11 cellular contexts compared by ENCODE assay signal in genomic region chr15:77028451-77029165, GRCh38. TPM values are rescaled to one million over a fixed set of nuclear protein-coding genes. Genes with fewer than 3 reads are reported as not detected.
DNase-seq lines count a peak whose midpoint lies in the region; ATAC-seq, FAIRE-seq and TF ChIP-seq lines count a peak whose summit lies in the region.
"Had no signal": no experiment of that assay in that cellular context is flagged by ENCODE, and none has a peak within 500 bp of the region (broad histone marks: within the 10 kb centered on the region; RNA-seq: fewer than 3 reads in every experiment).

No MANE protein-coding gene starts in this region.

- 61 to 69% methylated on average over 22 of the region's 22 CpGs for WGBS in aorta, 2 donors

- H3K27me3 Mint-ChIP-seq in activated T-helper 2 cell treated with anti-CD3 and anti-CD28 coated beads, Interferon-gamma antibody, Interleukin-2, Interleukin-4, amounts not matched to agents 10 μg/mL and 5 μg/mL and 100 μg/mL, durations not matched to agents 14 hours and 24 hours and 36 hours (ENCODE audit: low read depth), result no peaks in the 10 kb centered on the region
- H3K27me3 Mint-ChIP-seq: CD4-positive, CD25-positive, alpha-beta regulatory T cell had no signal

- TF ChIP-seq CTCF in endothelial cell of umbilical vein (IDR thresholded peaks at IDR 0.05; ENCODE audit: extremely low read depth in 1 of 2, insufficient read depth in 1 of 2, low read depth in 1 of 2, low read length in 2 of 2), result no peak

- H3K4me1 ChIP-seq in endothelial cell of umbilical vein (ENCODE audit: control insufficient read depth, extremely low read depth, insufficient read depth, low read length) (peaks cover 3% of the 10 kb centered on the region), mucosa of stomach (ENCODE audit: control insufficient read depth, insufficient read depth, low read length) (peaks cover 30% of the 10 kb centered on the region), aorta (ENCODE audit: control insufficient read depth in 1 of 2, insufficient read depth in 2 of 2, low read length in 2 of 2) (no peaks in the 10 kb centered on the region)

- H3K27ac Mint-ChIP-seq in activated T-helper 2 cell treated with anti-CD3 and anti-CD28 coated beads, Interferon-gamma antibody, Interleukin-2, Interleukin-4, amounts not matched to agents 10 μg/mL and 5 μg/mL and 100 μg/mL, durations not matched to agents 14 hours and 24 hours and 36 hours, result no peak overlapping the region

- intact Hi-C loops in endothelial cell of umbilical vein (cut with micrococcal nuclease) (no loop called here), aorta (cut with DNase I) (loop anchor here in 1 of 2 donors (5.0 kb wide), 1 partner anchor 514 kb away; no protein-coding TSS in a partner anchor)
- intact Hi-C loops in activated T-helper 2 cell treated with anti-CD3 and anti-CD28 coated beads, Interferon-gamma antibody, Interleukin-2, Interleukin-4, amounts not matched to agents 10 μg/mL and 5 μg/mL and 100 μg/mL, durations not matched to agents 14 hours and 24 hours and 36 hours (cut with micrococcal nuclease), result loop anchor here (10.0 kb wide), 1 partner anchor 124 kb away; the partner anchor contains the start of gene SCAPER

- H3K27me3 ChIP-seq in endothelial cell of umbilical vein (ENCODE audit: control insufficient read depth in 2 of 2, insufficient read depth in 2 of 2, low read length in 2 of 2) (no peaks in the 10 kb centered on the region), mucosa of stomach (ENCODE audit: control insufficient read depth, insufficient read depth, low read length) (peaks cover 29% of the 10 kb centered on the region), aorta (ENCODE audit: control insufficient read depth in 1 of 2, insufficient read depth in 2 of 2, low read length in 1 of 2) (no peaks in the 10 kb centered on the region)

- H3K4me1 Mint-ChIP-seq in activated T-helper 2 cell treated with anti-CD3 and anti-CD28 coated beads, Interferon-gamma antibody, Interleukin-2, Interleukin-4, amounts not matched to agents 10 μg/mL and 5 μg/mL and 100 μg/mL, durations not matched to agents 14 hours and 24 hours and 36 hours (ENCODE audit: low read depth), result peaks cover 10% of the 10 kb centered on the region

- H3K9me3 ChIP-seq in endothelial cell of umbilical vein (replicated peaks; ENCODE audit: control insufficient read depth, insufficient read depth, low read length) (no peaks in the 10 kb centered on the region), mucosa of stomach (ENCODE audit: control insufficient read depth, low read length) (no peaks in the 10 kb centered on the region), aorta (ENCODE audit: control insufficient read depth, low read length) (no peaks in the 10 kb centered on the region)

- ATAC-seq in aorta (ENCODE audit: low FRiP score), result no peak
- no peak for ATAC-seq in HG03457 (IDR thresholded peaks at IDR 0.05; ENCODE audit: unreplicated experiment)

- DNase-seq in stimulated activated CD4-positive, alpha-beta T cell treated with anti-CD3 and anti-CD28 coated beads, Interleukin-1b, Interleukin-23, amount 100 ng/mL, for 48 hours, result peak; percentile 0
- no peak for DNase-seq in stimulated activated CD4-positive, alpha-beta T cell treated with anti-CD3 and anti-CD28 coated beads, Interleukin-4, amount 100 ng/mL, for 24 hours
- no peak for DNase-seq in endothelial cell of umbilical vein (ENCODE audit: low read depth, low spot score)
- peak; percentile 41 to 59 for DNase-seq in aorta
- no peak for DNase-seq in activated T-helper 2 cell treated with anti-CD3 and anti-CD28 coated beads, Interferon-gamma antibody, Interleukin-2, Interleukin-4, amounts not matched to agents 10 μg/mL and 5 μg/mL and 100 μg/mL, durations not matched to agents 14 hours and 24 hours and 36 hours (ENCODE audit: low spot score)
- no peak for DNase-seq in NCI-H510A treated with DMSO at 0.1 percent for 48 hours (lab: John Stamatoyannopoulos, UW)
- DNase-seq: effector memory CD4-positive, alpha-beta T cell; NCI-H2029 treated with DMSO at 0.1 percent for 48 hours had no signal

- no peaks in the 10 kb centered on the region for H4K20me1 ChIP-seq in endothelial cell of umbilical vein (replicated peaks; ENCODE audit: control insufficient read depth, extremely low read depth, insufficient read depth, low read length)

- POLR2A ChIA-PET in endothelial cell of umbilical vein (lab: Charles Lee), result no interaction called here

- H3K9ac ChIP-seq in endothelial cell of umbilical vein (replicated peaks; ENCODE audit: extremely low read depth, insufficient read depth, low read length), result no peak overlapping the region
- H3K9ac ChIP-seq in mucosa of stomach (ENCODE audit: low read length), result peak overlapping the region; percentile 28

- dilution Hi-C loops in endothelial cell of umbilical vein (cut with MboI; ENCODE audit: extremely low pct_ligation_motif_present, low sequenced_read_pairs), result no loop called here

- BruUV-seq in endothelial cell of umbilical vein (replicated peaks; lab: Mats Ljungman, UMichigan), result no TSS peak

- peak overlapping the region in 2 of 3 experiments; percentile 23 to 30 for H3K4me3 ChIP-seq in endothelial cell of umbilical vein (replicated peaks in 1 of 3; ENCODE audit: insufficient read depth in 1 of 3, low read depth in 1 of 3, low read length in 3 of 3)
- no peak overlapping the region for H3K4me3 ChIP-seq in mucosa of stomach (ENCODE audit: low read length)
- no peak overlapping the region for H3K4me3 ChIP-seq in aorta (ENCODE audit: low read length in 2 of 2)

- no peak overlapping the region for H3K27ac ChIP-seq in endothelial cell of umbilical vein (ENCODE audit: insufficient read depth, low read depth, low read length)
- no peak overlapping the region for H3K27ac ChIP-seq in aorta (ENCODE audit: low read depth in 1 of 2, low read length in 2 of 2)

- FAIRE-seq in endothelial cell of umbilical vein (lab: Jason Lieb, UNC), result no peak

- no peaks in the 10 kb centered on the region for H3K9me3 Mint-ChIP-seq in activated T-helper 2 cell treated with anti-CD3 and anti-CD28 coated beads, Interferon-gamma antibody, Interleukin-2, Interleukin-4, amounts not matched to agents 10 μg/mL and 5 μg/mL and 100 μg/mL, durations not matched to agents 14 hours and 24 hours and 36 hours

- no peak for TF ChIP-seq POLR2A in endothelial cell of umbilical vein (IDR thresholded peaks at IDR 0.05; ENCODE audit: low read depth, low read length)

- H3K9me1 ChIP-seq in endothelial cell of umbilical vein (replicated peaks; ENCODE audit: control insufficient read depth, extremely low read depth, insufficient read depth, low read length), result no peaks in the 10 kb centered on the region

- H3K79me2 ChIP-seq in endothelial cell of umbilical vein (ENCODE audit: control insufficient read depth, insufficient read depth, low read length), result no peaks in the 10 kb centered on the region

- H2AFZ ChIP-seq in endothelial cell of umbilical vein (ENCODE audit: low read depth, low read length), result peak overlapping the region; percentile 87

- H3K36me3 Mint-ChIP-seq in activated T-helper 2 cell treated with anti-CD3 and anti-CD28 coated beads, Interferon-gamma antibody, Interleukin-2, Interleukin-4, amounts not matched to agents 10 μg/mL and 5 μg/mL and 100 μg/mL, durations not matched to agents 14 hours and 24 hours and 36 hours (ENCODE audit: low read depth), result peaks cover 61% of the 10 kb centered on the region
- H3K36me3 Mint-ChIP-seq: CD4-positive, CD25-positive, alpha-beta regulatory T cell had no signal

- H3K36me3 ChIP-seq in endothelial cell of umbilical vein (ENCODE audit: control insufficient read depth in 2 of 2, extremely low read depth in 1 of 2, insufficient read depth in 2 of 2, low read length in 2 of 2), result no peaks in the 10 kb centered on the region
- no peaks in the 10 kb centered on the region for H3K36me3 ChIP-seq in mucosa of stomach (ENCODE audit: control insufficient read depth, insufficient read depth, low read length)
- no peaks in the 10 kb centered on the region for H3K36me3 ChIP-seq in aorta (ENCODE audit: control insufficient read depth in 1 of 2, insufficient read depth in 2 of 2, low read length in 1 of 2)

- peak overlapping the region; percentile 43 for H3K4me2 ChIP-seq in endothelial cell of umbilical vein (ENCODE audit: insufficient read depth, low read length)

- no peak overlapping the region for H3K4me3 Mint-ChIP-seq in activated T-helper 2 cell treated with anti-CD3 and anti-CD28 coated beads, Interferon-gamma antibody, Interleukin-2, Interleukin-4, amounts not matched to agents 10 μg/mL and 5 μg/mL and 100 μg/mL, durations not matched to agents 14 hours and 24 hours and 36 hours (ENCODE audit: low read depth)
- H3K4me3 Mint-ChIP-seq: CD4-positive, CD25-positive, alpha-beta regulatory T cell had no signal

- CTCF ChIA-PET in endothelial cell of umbilical vein (lab: Charles Lee), result interaction anchor here (1.5 kb wide), 2 partner anchors 55 to 515 kb away, joined by 5 read pairs; no protein-coding TSS in a partner anchor

RNA-seq across cellular contexts. Expression of gene PSTPIP1, which starts 33.7 kb away (rescaled TPM):
- total RNA-seq in endothelial cell of umbilical vein (not detected in 2 replicates), aorta (10 to 100 TPM; 14.1 to 42.9 TPM)
- polyA plus RNA-seq in endothelial cell of umbilical vein (not detected in 2 replicates), aorta (10 to 100 TPM; 16.5 to 30.4 TPM)
- polyA plus RNA-seq in endothelial cell of umbilical vein (2011; cell fraction: cytosol; rRNA removed), result not detected in 2 replicates
- polyA plus RNA-seq in endothelial cell of umbilical vein (2011; cell fraction: nucleus; rRNA removed), result 0.11 TPM in 1 of 2 replicates, not detected in the other
- not detected in 2 replicates for polyA plus RNA-seq in endothelial cell of umbilical vein (2012)
- polyA minus RNA-seq in endothelial cell of umbilical vein, result not detected in 2 replicates
- polyA minus RNA-seq in endothelial cell of umbilical vein (2011; cell fraction: cytosol; rRNA and poly(A)+ RNA removed), result not detected
- polyA minus RNA-seq in endothelial cell of umbilical vein (2011; cell fraction: nucleus; rRNA and poly(A)+ RNA removed), result not detected in 2 replicates
- total RNA-seq in activated T-helper 2 cell treated with anti-CD3 and anti-CD28 coated beads, Interferon-gamma antibody, Interleukin-2, Interleukin-4, amounts not matched to agents 10 μg/mL and 5 μg/mL and 100 μg/mL, durations not matched to agents 14 hours and 24 hours and 36 hours, result 167 and 169 TPM in 2 replicates

RNA-seq across cellular contexts. Expression of gene TSPAN3, which starts 42.3 kb away (rescaled TPM):
- total RNA-seq in endothelial cell of umbilical vein (202 and 215 TPM in 2 replicates), aorta (100 to 1,000 TPM; 106 to 121 TPM)
- polyA plus RNA-seq in endothelial cell of umbilical vein (540 and 606 TPM in 2 replicates), aorta (100 to 1,000 TPM; 107 to 123 TPM)
- 355 and 426 TPM in 2 replicates for polyA plus RNA-seq in endothelial cell of umbilical vein (2011; cell fraction: cytosol; rRNA removed)
- polyA plus RNA-seq in endothelial cell of umbilical vein (2011; cell fraction: nucleus; rRNA removed), result 183 and 205 TPM in 2 replicates
- polyA plus RNA-seq in endothelial cell of umbilical vein (2012), result 245 and 300 TPM in 2 replicates
- 517 and 589 TPM in 2 replicates for polyA minus RNA-seq in endothelial cell of umbilical vein
- 73.8 TPM for polyA minus RNA-seq in endothelial cell of umbilical vein (2011; cell fraction: cytosol; rRNA and poly(A)+ RNA removed)
- polyA minus RNA-seq in endothelial cell of umbilical vein (2011; cell fraction: nucleus; rRNA and poly(A)+ RNA removed), result 67.3 and 107 TPM in 2 replicates
- total RNA-seq in activated T-helper 2 cell treated with anti-CD3 and anti-CD28 coated beads, Interferon-gamma antibody, Interleukin-2, Interleukin-4, amounts not matched to agents 10 μg/mL and 5 μg/mL and 100 μg/mL, durations not matched to agents 14 hours and 24 hours and 36 hours, result 37.8 and 40.1 TPM in 2 replicates

Comparison
In these comparisons a context has a peak if more than half of its experiments do, and no peak if none do; other contexts are left out.
1. DNase-seq: peak in stimulated activated CD4-positive, alpha-beta T cell treated with anti-CD3 and anti-CD28 coated beads, Interleukin-1b, Interleukin-23, amount 100 ng/mL, for 48 hours (single experiment) and aorta (2 of 2); none in stimulated activated CD4-positive, alpha-beta T cell treated with anti-CD3 and anti-CD28 coated beads, Interleukin-4, amount 100 ng/mL, for 24 hours (single experiment), endothelial cell of umbilical vein (single experiment), activated T-helper 2 cell treated with anti-CD3 and anti-CD28 coated beads, Interferon-gamma antibody, Interleukin-2, Interleukin-4, amounts not matched to agents 10 μg/mL and 5 μg/mL and 100 μg/mL, durations not matched to agents 14 hours and 24 hours and 36 hours (single experiment) and NCI-H510A treated with DMSO at 0.1 percent for 48 hours (single experiment).
2. H3K4me3 ChIP-seq: peak in endothelial cell of umbilical vein (2 of 3); none in mucosa of stomach (single experiment) and aorta (0 of 2).
3. RNA of gene PSTPIP1, which starts 33.7 kb away (total RNA-seq): 167 to 169 TPM in activated T-helper 2 cell treated with anti-CD3 and anti-CD28 coated beads, Interferon-gamma antibody, Interleukin-2, Interleukin-4, amounts not matched to agents 10 μg/mL and 5 μg/mL and 100 μg/mL, durations not matched to agents 14 hours and 24 hours and 36 hours and 14.1 to 42.9 TPM in aorta; not detected in endothelial cell of umbilical vein; every median in the first group is over 10 times any median in the second.